ENCODE assay signal across 18 cellular contexts in the genomic region with DNA sequence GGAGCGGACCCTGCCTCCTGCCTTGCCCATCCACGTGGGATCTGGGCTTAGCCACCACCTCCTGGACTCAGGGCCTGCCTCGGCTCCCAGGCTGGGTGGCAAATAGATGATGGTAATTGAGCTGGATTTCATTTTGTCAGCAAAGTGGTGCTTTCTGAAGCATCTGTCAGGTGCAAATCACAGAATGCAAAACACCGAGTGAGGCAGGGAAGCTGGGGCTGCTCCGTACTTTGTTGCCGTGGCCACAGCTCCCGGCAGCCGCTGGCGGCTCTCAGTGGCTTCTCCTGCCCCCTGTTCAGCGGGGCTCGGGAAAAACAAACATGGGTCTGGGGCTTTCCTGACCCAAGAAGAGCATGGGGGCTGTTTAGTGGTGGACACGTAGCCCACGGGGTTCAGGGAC.
DNase-seq lines count a peak whose midpoint lies in the region; ATAC-seq and TF ChIP-seq lines count a peak whose summit lies in the region.
"Had no signal": no experiment of that assay in that cellular context is flagged by ENCODE, and none has a peak within 500 bp of the region (broad histone marks: within the 10 kb centered on the region; RNA-seq: fewer than 3 reads in every experiment).

No MANE protein-coding gene starts in this region.

- ATAC-seq in HG03095 (IDR thresholded peaks at IDR 0.05; ENCODE audit: unreplicated experiment) (no peak), GM18505 (IDR thresholded peaks at IDR 0.05; ENCODE audit: unreplicated experiment) (no peak)
- ATAC-seq: CD8-positive, alpha-beta T cell had no signal

- no peak for TF ChIP-seq POLR2A in GM18505 (IDR thresholded peaks at IDR 0.05; ENCODE audit: borderline replicate concordance, extremely low read depth, insufficient read depth, insufficient read length)

- DNase-seq in DMS153 (lab: John Stamatoyannopoulos, UW) (peak; percentile 19), DMS153 treated with DMSO at 0.1 percent for 48 hours (lab: John Stamatoyannopoulos, UW; ENCODE audit: unreplicated experiment) (no peak), NCI-H748 (lab: John Stamatoyannopoulos, UW; ENCODE audit: unreplicated experiment) (peak; percentile 19), NCI-H748 treated with DMSO at 0.1 percent for 48 hours (lab: John Stamatoyannopoulos, UW) (no peak), left kidney (ENCODE audit: low read depth, low spot score) (peak; percentile 23), HT-29 (ENCODE audit: low spot score) (no peak)
- DNase-seq: CD8-positive, alpha-beta T cell; DMS53; HFFc6; KG1; NCI-H1105; NCI-H226; NK-92 treated with Interleukin-12 subunit alpha and Interleukin-12 subunit beta, amount 100 ng/mL, for 24 hours; SIG-M5; SK-N-SH; T-helper 2 cell had no signal

Comparison
In these comparisons a context has a peak if more than half of its experiments do, and no peak if none do; other contexts are left out.
1. DNase-seq: peak in DMS153 (single experiment), NCI-H748 (single experiment) and left kidney (single experiment); none in DMS153 treated with DMSO at 0.1 percent for 48 hours (single experiment), NCI-H748 treated with DMSO at 0.1 percent for 48 hours (single experiment) and HT-29 (single experiment).